In genomic region chr17:7159571-7159970, GRCh38 we compare ENCODE assay signal across 6 cellular contexts. TPM values are rescaled to one million over a fixed set of nuclear protein-coding genes. Genes with fewer than 3 reads are reported as not detected.
"Had no signal": no experiment of that assay in that cellular context is flagged by ENCODE, and none has a peak within 500 bp of the region (broad histone marks: within the 10 kb centered on the region; RNA-seq: fewer than 3 reads in every experiment).

No MANE protein-coding gene starts in this region.

RNA-seq across cellular contexts. Expression of gene ASGR2, which starts 44.9 kb away (rescaled TPM):
- total RNA-seq: GM23248, H7, HFFc6, HT1080, IMR-90, K562 had no signal
- polyA plus RNA-seq: GM23248, IMR-90, K562 had no signal
